In the genomic region with DNA sequence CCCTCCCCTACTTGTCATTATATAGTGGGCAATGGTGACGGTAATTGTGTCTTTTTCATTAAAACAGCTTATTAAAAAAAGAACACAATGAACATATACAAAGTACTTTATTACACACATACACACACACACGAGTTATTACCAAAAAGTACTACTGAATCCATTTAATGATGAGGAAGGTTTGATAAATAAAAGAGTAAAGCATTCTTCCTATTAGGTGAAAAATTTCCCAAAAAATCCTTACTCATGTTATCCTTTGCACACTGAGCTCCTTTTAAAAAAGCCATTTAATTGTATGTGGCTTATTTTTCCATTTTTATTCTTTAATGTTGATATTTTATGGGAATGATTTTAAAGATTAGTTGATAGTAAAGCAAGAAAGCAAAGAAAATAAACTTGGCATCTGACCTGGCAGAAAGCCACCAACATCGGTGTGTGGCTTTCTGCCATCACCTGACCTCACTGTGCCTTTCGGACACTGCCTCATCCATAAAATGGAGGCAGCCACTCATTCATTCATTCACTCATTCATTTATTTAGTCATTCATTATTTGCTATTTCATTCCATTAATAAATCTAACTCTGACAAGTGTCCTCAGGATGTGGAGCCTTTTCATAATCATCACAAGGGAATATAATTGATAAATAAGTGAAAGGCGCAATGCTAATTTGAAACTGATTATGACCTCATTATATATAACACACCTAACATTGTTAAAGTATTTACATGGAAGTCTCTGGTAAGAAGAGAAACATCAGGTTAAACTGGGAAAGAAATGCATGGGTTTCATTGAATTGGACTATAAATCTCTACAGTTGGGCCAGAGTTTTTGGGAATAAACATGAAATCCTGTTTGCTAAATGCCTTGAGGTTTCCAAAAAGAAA, we compare ENCODE assay signal across 11 cellular contexts. TPM values are rescaled to one million over a fixed set of nuclear protein-coding genes. Genes with fewer than 3 reads are reported as not detected.
A peak's percentile ranks its signal among the peaks of the same experiment; 100 is the strongest.
DNase-seq lines count a peak whose midpoint lies in the region; ATAC-seq and TF ChIP-seq lines count a peak whose summit lies in the region.
"Had no signal": no experiment of that assay in that cellular context is flagged by ENCODE, and none has a peak within 500 bp of the region (broad histone marks: within the 10 kb centered on the region; RNA-seq: fewer than 3 reads in every experiment).

No MANE protein-coding gene starts in this region.

- no peak for ATAC-seq in heart left ventricle
- ATAC-seq in left ventricle myocardium superior: no peak
- ATAC-seq in activated naive CD8-positive, alpha-beta T cell treated with anti-CD3 and anti-CD28 coated beads, Interleukin-2, amount 50 U/mL, for 24 hours: no peak
- ATAC-seq in esophagus mucosa: no peak
- ATAC-seq in HG03280 (IDR thresholded peaks at IDR 0.05; ENCODE audit: unreplicated experiment): no peak

- H3K9me3 ChIP-seq in heart left ventricle: no peaks in the 10 kb centered on the region
- H3K9me3 ChIP-seq in iPS-18a (ENCODE audit: control insufficient read depth, low read depth, low read length): no peaks in the 10 kb centered on the region
- H3K9me3 ChIP-seq in thyroid gland: no peaks in the 10 kb centered on the region
- H3K9me3 ChIP-seq: SJSA1 had no signal

- H3K4me1 Mint-ChIP-seq in activated naive CD8-positive, alpha-beta T cell treated with anti-CD3 and anti-CD28 coated beads, Interleukin-2, amount 50 U/mL, for 24 hours: peaks cover 13% of the 10 kb centered on the region

- H3K27me3 Mint-ChIP-seq in activated naive CD8-positive, alpha-beta T cell treated with anti-CD3 and anti-CD28 coated beads, Interleukin-2, amount 50 U/mL, for 24 hours: peaks cover 30% of the 10 kb centered on the region

- peaks cover 2% of the 10 kb centered on the region for H3K36me3 Mint-ChIP-seq in activated naive CD8-positive, alpha-beta T cell treated with anti-CD3 and anti-CD28 coated beads, Interleukin-2, amount 50 U/mL, for 24 hours (ENCODE audit: low read depth)
- H3K36me3 Mint-ChIP-seq: natural killer cell had no signal

- WGBS in heart left ventricle, 4 donors: 52 to 65% (median 56%) methylated on average over 5 of the region's 5 CpGs
- WGBS in thyroid gland, 2 donors: 59 to 61% methylated on average over 5 of the region's 5 CpGs

- H3K27ac Mint-ChIP-seq in activated naive CD8-positive, alpha-beta T cell treated with anti-CD3 and anti-CD28 coated beads, Interleukin-2, amount 50 U/mL, for 24 hours: no peak overlapping the region
- H3K27ac Mint-ChIP-seq: natural killer cell had no signal

- peaks cover 7% of the 10 kb centered on the region for H3K9me3 Mint-ChIP-seq in activated naive CD8-positive, alpha-beta T cell treated with anti-CD3 and anti-CD28 coated beads, Interleukin-2, amount 50 U/mL, for 24 hours
- H3K9me3 Mint-ChIP-seq: natural killer cell had no signal

- H3K9ac ChIP-seq in iPS-18a (ENCODE audit: low read length): no peak overlapping the region

- no peaks in the 10 kb centered on the region for H3K36me3 ChIP-seq in heart left ventricle
- H3K36me3 ChIP-seq in iPS-18a (ENCODE audit: control insufficient read depth, low read depth, low read length): no peaks in the 10 kb centered on the region
- no peaks in the 10 kb centered on the region for H3K36me3 ChIP-seq in thyroid gland
- H3K36me3 ChIP-seq: SJSA1 had no signal

- H3K27ac ChIP-seq in heart left ventricle (peak overlapping the region in 3 of 12 donors; percentile 55 to 68 (median 66)), iPS-18a (ENCODE audit: low read length) (no peak overlapping the region), thyroid gland (peak overlapping the region in 2 of 3 donors; percentile 62 to 74)
- H3K27ac ChIP-seq: SJSA1 had no signal

- H3K27me3 ChIP-seq in heart left ventricle (peaks cover 0 to 12% (median 0%) of the 10 kb centered on the region in 9 donors), iPS-18a (ENCODE audit: control insufficient read depth, insufficient read depth, low read length) (peaks cover 22% of the 10 kb centered on the region), thyroid gland (no peaks in the 10 kb centered on the region)
- H3K27me3 ChIP-seq: SJSA1 had no signal

- DNase-seq in heart left ventricle (no peak), left ventricle myocardium superior (no peak), thyroid gland (peak in 1 of 2 donors; percentile 14), DMS114 treated with DMSO at 0.1 percent for 48 hours (lab: John Stamatoyannopoulos, UW; ENCODE audit: unreplicated experiment) (no peak)
- no peak for DNase-seq in activated naive CD8-positive, alpha-beta T cell treated with anti-CD3 and anti-CD28 coated beads, Interleukin-2, amount 50 U/mL, for 24 hours
- DNase-seq: natural killer cell, NCI-H2029 had no signal

- TF ChIP-seq POLR2A in heart left ventricle (IDR thresholded peaks at IDR 0.05) (no peak), thyroid gland (IDR thresholded peaks at IDR 0.05) (no peak)

- TF ChIP-seq CTCF in heart left ventricle (IDR thresholded peaks at IDR 0.05) (no peak), thyroid gland (IDR thresholded peaks at IDR 0.05) (no peak)

- intact Hi-C loops in heart left ventricle (cut with DNase I) (no loop called here), left ventricle myocardium superior (cut with micrococcal nuclease) (no loop called here), thyroid gland (cut with DNase I) (no loop called here)

- H3K4me3 Mint-ChIP-seq in activated naive CD8-positive, alpha-beta T cell treated with anti-CD3 and anti-CD28 coated beads, Interleukin-2, amount 50 U/mL, for 24 hours: peak overlapping the region; percentile 79

- H3K4me1 ChIP-seq in heart left ventricle (peaks cover 0 to 19% (median 6%) of the 10 kb centered on the region in 12 donors), iPS-18a (ENCODE audit: control insufficient read depth, low read depth, low read length) (peaks cover 20% of the 10 kb centered on the region), thyroid gland (peaks cover 0 to 15% of the 10 kb centered on the region in 2 donors)

- H3K4me3 ChIP-seq in heart left ventricle (peak overlapping the region in 9 of 12 donors; percentile 45 to 82 (median 66)), iPS-18a (ENCODE audit: low read length) (peak overlapping the region; percentile 79), thyroid gland (replicated peaks in 1 of 3) (peak overlapping the region in 1 of 3 donors; percentile 50)

RNA-seq across cellular contexts. Expression of a gene that starts 0.7 kb away (rescaled TPM):
- 100 to 1,000 TPM in 1 of 9 donors, 10 to 100 TPM in 8; 17.7 to 118 (median 73.0) TPM for total RNA-seq in heart left ventricle
- polyA plus RNA-seq in heart left ventricle: 10 to 100 TPM; 19.7 to 56.7 TPM
- total RNA-seq in left ventricle myocardium superior: 37.5 TPM
- 100 to 1,000 TPM; 151 to 361 (median 194) TPM for total RNA-seq in thyroid gland
- 207 TPM for total RNA-seq in esophagus mucosa
